ENCODE assay signal across 10 cellular contexts in the genomic region with DNA sequence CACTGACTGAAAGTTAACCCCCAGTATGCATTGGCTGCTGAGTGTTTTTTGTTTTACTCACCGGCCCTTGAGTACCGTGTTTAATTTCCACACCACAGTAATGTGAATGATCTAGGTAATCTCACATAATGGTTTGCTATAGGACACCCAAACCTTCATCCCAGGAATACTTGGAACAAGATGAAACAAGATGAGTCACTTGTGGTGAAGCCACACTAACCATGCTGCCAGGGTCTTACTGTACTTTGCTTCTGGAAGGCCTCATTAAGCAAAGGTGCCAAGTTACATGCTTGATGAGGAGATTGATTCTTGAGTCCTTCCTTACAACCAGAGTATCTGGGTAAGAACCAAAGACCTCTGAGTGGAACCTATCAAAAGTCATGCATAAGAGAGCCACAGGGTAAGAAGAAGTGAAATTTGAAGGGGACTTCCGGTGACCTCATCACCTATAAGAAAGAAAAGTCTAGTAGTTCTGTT.
A peak's percentile ranks its signal among the peaks of the same experiment; 100 is the strongest.
DNase-seq lines count a peak whose midpoint lies in the region; ATAC-seq and TF ChIP-seq lines count a peak whose summit lies in the region.
"Had no signal": no experiment of that assay in that cellular context is flagged by ENCODE, and none has a peak within 500 bp of the region (broad histone marks: within the 10 kb centered on the region; RNA-seq: fewer than 3 reads in every experiment).

No MANE protein-coding gene starts in this region.

- CTCF ChIA-PET in PC-9 (lab: Charles Lee) (no interaction called here), WTC11 (lab: Charles Lee) (no interaction called here)

- no peaks in the 10 kb centered on the region for H3K9me3 ChIP-seq in PC-9 (ENCODE audit: insufficient read depth, low read depth)

- peak overlapping the region; percentile 34 for H3K27ac ChIP-seq in PC-9
- H3K27ac ChIP-seq: parathyroid adenoma had no signal

- no peaks in the 10 kb centered on the region for H3K36me3 ChIP-seq in PC-9 (ENCODE audit: low read depth)

- H3K4me1 ChIP-seq in PC-9 (replicated peaks; ENCODE audit: insufficient read depth) = peaks cover 25% of the 10 kb centered on the region
- H3K4me1 ChIP-seq: parathyroid adenoma had no signal

- H3K27me3 Mint-ChIP-seq in WTC11 (ENCODE audit: low read depth) = no peaks in the 10 kb centered on the region

- H3K4me2 ChIP-seq in PC-9 = no peak overlapping the region

- H3K4me3 ChIP-seq in PC-9 = no peak overlapping the region

- peak; percentile 60 for ATAC-seq in GM18498 (IDR thresholded peaks at IDR 0.05; ENCODE audit: unreplicated experiment)
- peak; percentile 81 for ATAC-seq in GM21825 (IDR thresholded peaks at IDR 0.05; ENCODE audit: unreplicated experiment)
- no peak for ATAC-seq in WTC11
- no peak for ATAC-seq in HG02763 (IDR thresholded peaks at IDR 0.05; ENCODE audit: unreplicated experiment)
- ATAC-seq: Right ventricle myocardium inferior had no signal

- H3K27ac Mint-ChIP-seq in WTC11 = no peak overlapping the region

- no peaks in the 10 kb centered on the region for H3K9me2 ChIP-seq in PC-9 (ENCODE audit: insufficient read depth)

- no peaks in the 10 kb centered on the region; the same call in 1 of the 2 replicates for H3F3A ChIP-seq in PC-9 (ENCODE audit: insufficient read depth, low read depth)

- peaks cover 4% of the 10 kb centered on the region for H3K4me1 Mint-ChIP-seq in WTC11

- no peaks in the 10 kb centered on the region for H3K36me3 Mint-ChIP-seq in WTC11

- DNase-seq in PC-9 (peak; percentile 25 to 82), kidney tubule cell (ENCODE audit: low spot score) (peak; percentile 98), WTC11 (ENCODE audit: low spot score) (no peak), NCI-H510A (lab: John Stamatoyannopoulos, UW) (no peak)
- DNase-seq in activated effector memory CD4-positive, alpha-beta T cell treated with Interleukin-2 at 50 U/mL for 16 hours = no peak

- H3K9me3 Mint-ChIP-seq in WTC11 = peaks cover 3% of the 10 kb centered on the region; the same call in 1 of the 2 replicates

- BruUV-seq in PC-9 (replicated peaks; lab: Mats Ljungman, UMichigan) = no TSS peak

- H2AFZ ChIP-seq in PC-9 = no peak overlapping the region
- H2AFZ ChIP-seq: parathyroid adenoma had no signal

- no peaks in the 10 kb centered on the region for H3K79me2 ChIP-seq in PC-9 (ENCODE audit: low read depth)
- H3K79me2 ChIP-seq: parathyroid adenoma had no signal

- POLR2A ChIA-PET in PC-9 (lab: Charles Lee; ENCODE audit: unreplicated experiment) = no interaction called here
- POLR2A ChIA-PET in WTC11 (lab: Charles Lee) = no interaction called here

- H3K4me3 Mint-ChIP-seq in WTC11 = no peak overlapping the region

- TF ChIP-seq CTCF in PC-9 (conservative IDR thresholded peaks at IDR 0.05) = no peak
- no peak for TF ChIP-seq CTCF in WTC11 (IDR thresholded peaks at IDR 0.05)

- no peaks in the 10 kb centered on the region for H4K20me1 ChIP-seq in PC-9 (ENCODE audit: insufficient read depth)

- no peaks in the 10 kb centered on the region for H3K27me3 ChIP-seq in PC-9 (ENCODE audit: insufficient read depth, low read depth)

- intact Hi-C loops in PC-9 (cut with micrococcal nuclease; ENCODE audit: unreplicated experiment) = loop anchor here (1.0 kb wide), 1 partner anchor 24 kb away; no protein-coding TSS in a partner anchor

TF ChIP-seq in WTC11, 78 proteins besides CTCF, POLR2A, EP300 and RAD21:
- TF ChIP-seq, protein P1, sequence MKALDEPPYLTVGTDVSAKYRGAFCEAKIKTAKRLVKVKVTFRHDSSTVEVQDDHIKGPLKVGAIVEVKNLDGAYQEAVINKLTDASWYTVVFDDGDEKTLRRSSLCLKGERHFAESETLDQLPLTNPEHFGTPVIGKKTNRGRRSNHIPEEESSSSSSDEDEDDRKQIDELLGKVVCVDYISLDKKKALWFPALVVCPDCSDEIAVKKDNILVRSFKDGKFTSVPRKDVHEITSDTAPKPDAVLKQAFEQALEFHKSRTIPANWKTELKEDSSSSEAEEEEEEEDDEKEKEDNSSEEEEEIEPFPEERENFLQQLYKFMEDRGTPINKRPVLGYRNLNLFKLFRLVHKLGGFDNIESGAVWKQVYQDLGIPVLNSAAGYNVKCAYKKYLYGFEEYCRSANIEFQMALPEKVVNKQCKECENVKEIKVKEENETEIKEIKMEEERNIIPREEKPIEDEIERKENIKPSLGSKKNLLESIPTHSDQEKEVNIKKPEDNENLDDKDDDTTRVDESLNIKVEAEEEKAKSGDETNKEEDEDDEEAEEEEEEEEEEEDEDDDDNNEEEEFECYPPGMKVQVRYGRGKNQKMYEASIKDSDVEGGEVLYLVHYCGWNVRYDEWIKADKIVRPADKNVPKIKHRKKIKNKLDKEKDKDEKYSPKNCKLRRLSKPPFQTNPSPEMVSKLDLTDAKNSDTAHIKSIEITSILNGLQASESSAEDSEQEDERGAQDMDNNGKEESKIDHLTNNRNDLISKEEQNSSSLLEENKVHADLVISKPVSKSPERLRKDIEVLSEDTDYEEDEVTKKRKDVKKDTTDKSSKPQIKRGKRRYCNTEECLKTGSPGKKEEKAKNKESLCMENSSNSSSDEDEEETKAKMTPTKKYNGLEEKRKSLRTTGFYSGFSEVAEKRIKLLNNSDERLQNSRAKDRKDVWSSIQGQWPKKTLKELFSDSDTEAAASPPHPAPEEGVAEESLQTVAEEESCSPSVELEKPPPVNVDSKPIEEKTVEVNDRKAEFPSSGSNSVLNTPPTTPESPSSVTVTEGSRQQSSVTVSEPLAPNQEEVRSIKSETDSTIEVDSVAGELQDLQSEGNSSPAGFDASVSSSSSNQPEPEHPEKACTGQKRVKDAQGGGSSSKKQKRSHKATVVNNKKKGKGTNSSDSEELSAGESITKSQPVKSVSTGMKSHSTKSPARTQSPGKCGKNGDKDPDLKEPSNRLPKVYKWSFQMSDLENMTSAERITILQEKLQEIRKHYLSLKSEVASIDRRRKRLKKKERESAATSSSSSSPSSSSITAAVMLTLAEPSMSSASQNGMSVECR (CRISPR knock-in tag; IDR thresholded peaks at IDR 0.05; ENCODE audit: borderline replicate concordance) = no peak
- no peak for TF ChIP-seq MYBL2 (CRISPR knock-in tag; IDR thresholded peaks at IDR 0.05)
- TF ChIP-seq, protein P2, sequence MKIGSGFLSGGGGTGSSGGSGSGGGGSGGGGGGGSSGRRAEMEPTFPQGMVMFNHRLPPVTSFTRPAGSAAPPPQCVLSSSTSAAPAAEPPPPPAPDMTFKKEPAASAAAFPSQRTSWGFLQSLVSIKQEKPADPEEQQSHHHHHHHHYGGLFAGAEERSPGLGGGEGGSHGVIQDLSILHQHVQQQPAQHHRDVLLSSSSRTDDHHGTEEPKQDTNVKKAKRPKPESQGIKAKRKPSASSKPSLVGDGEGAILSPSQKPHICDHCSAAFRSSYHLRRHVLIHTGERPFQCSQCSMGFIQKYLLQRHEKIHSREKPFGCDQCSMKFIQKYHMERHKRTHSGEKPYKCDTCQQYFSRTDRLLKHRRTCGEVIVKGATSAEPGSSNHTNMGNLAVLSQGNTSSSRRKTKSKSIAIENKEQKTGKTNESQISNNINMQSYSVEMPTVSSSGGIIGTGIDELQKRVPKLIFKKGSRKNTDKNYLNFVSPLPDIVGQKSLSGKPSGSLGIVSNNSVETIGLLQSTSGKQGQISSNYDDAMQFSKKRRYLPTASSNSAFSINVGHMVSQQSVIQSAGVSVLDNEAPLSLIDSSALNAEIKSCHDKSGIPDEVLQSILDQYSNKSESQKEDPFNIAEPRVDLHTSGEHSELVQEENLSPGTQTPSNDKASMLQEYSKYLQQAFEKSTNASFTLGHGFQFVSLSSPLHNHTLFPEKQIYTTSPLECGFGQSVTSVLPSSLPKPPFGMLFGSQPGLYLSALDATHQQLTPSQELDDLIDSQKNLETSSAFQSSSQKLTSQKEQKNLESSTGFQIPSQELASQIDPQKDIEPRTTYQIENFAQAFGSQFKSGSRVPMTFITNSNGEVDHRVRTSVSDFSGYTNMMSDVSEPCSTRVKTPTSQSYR (CRISPR knock-in tag; IDR thresholded peaks at IDR 0.05) = no peak

Comparison
In these comparisons a context has a peak if more than half of its experiments do, and no peak if none do; other contexts are left out.
1. ATAC-seq: peak in GM18498 (single experiment) and GM21825 (single experiment); none in WTC11 (single experiment) and HG02763 (single experiment).
2. DNase-seq: peak in PC-9 (2 of 2) and kidney tubule cell (single experiment); none in WTC11 (single experiment), activated effector memory CD4-positive, alpha-beta T cell treated with Interleukin-2 at 50 U/mL for 16 hours (single experiment) and NCI-H510A (single experiment).